In the genomic region with DNA sequence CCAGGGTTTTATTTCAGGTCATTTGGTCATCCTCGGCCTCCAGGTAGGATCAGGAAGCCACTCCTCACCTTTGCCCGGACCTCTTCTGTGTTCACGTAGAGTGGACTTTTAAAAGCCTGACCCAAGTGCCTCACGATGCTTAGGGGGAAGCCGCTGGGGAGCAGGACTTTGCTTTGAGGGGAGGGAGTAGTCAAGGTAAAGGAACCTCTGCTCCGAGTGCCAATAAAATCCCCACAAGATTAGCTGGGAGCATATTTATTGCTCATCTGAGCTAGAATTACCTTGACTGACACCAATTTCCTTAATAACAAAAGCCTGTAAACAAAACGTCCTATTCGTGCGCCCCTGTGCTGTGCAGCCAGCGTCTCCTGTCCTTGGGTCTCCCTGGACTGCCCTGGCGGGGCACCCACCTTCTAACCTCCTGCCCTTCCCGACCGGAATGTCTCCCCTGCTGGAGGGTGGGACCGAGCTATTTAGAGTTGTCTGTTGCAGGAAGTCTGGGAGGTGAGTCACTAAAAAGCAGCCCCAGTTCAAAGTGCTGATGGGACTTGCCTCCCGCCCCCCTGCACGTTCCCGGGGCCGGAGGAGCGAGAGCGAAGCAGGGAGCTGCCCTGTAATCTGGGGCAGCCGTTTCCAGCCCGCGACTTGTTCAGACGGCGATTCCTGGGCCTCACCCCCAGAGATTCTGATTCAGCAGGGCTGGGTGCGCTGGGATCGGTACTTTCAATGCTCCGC, we compare ENCODE assay signal across 1 cellular context.
TF ChIP-seq lines count a peak whose summit lies in the region.

No MANE protein-coding gene starts in this region.

TF ChIP-seq in K562, 482 proteins besides CTCF, POLR2A, EP300 and RAD21 (continued from another document and continues in another):
- TF ChIP-seq, protein P1, sequence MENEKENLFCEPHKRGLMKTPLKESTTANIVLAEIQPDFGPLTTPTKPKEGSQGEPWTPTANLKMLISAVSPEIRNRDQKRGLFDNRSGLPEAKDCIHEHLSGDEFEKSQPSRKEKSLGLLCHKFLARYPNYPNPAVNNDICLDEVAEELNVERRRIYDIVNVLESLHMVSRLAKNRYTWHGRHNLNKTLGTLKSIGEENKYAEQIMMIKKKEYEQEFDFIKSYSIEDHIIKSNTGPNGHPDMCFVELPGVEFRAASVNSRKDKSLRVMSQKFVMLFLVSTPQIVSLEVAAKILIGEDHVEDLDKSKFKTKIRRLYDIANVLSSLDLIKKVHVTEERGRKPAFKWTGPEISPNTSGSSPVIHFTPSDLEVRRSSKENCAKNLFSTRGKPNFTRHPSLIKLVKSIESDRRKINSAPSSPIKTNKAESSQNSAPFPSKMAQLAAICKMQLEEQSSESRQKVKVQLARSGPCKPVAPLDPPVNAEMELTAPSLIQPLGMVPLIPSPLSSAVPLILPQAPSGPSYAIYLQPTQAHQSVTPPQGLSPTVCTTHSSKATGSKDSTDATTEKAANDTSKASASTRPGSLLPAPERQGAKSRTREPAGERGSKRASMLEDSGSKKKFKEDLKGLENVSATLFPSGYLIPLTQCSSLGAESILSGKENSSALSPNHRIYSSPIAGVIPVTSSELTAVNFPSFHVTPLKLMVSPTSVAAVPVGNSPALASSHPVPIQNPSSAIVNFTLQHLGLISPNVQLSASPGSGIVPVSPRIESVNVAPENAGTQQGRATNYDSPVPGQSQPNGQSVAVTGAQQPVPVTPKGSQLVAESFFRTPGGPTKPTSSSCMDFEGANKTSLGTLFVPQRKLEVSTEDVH (IDR thresholded peaks at IDR 0.05; ENCODE audit: low read depth, partially characterized antibody), result no peak
- TF ChIP-seq NR3C1 (CRISPR knock-in tag; IDR thresholded peaks at IDR 0.05) (no peak), JUN (IDR thresholded peaks at IDR 0.05; ENCODE audit: borderline replicate concordance, low read depth, low read length) (peak; percentile 84; the same call in 1 of the 2 replicates), JUN (CRISPR knock-in tag; IDR thresholded peaks at IDR 0.05; ENCODE audit: borderline replicate concordance) (no peak), ZNF436 (CRISPR knock-in tag; IDR thresholded peaks at IDR 0.05) (no peak), SMAD3 (CRISPR knock-in tag; conservative IDR thresholded peaks at IDR 0.05) (no peak), ZNF695 (CRISPR knock-in tag; IDR thresholded peaks at IDR 0.05) (no peak), ZNF384 (IDR thresholded peaks at IDR 0.05; ENCODE audit: low read depth, low read length) (0 out of 2 replicates have a peak, but pooled peaks have one; percentile 5), ZNF175 (CRISPR knock-in tag; IDR thresholded peaks at IDR 0.05; ENCODE audit: low read depth) (no peak), ZBTB1 (CRISPR knock-in tag; IDR thresholded peaks at IDR 0.05; ENCODE audit: borderline replicate concordance, low read depth) (no peak), ILK (tag; IDR thresholded peaks at IDR 0.05; ENCODE audit: borderline replicate concordance, low read depth) (no peak), ESRRB (CRISPR knock-in tag; IDR thresholded peaks at IDR 0.05; ENCODE audit: borderline replicate concordance) (no peak), NUFIP1 (IDR thresholded peaks at IDR 0.05; ENCODE audit: partially characterized antibody) (no peak), PHB2 (IDR thresholded peaks at IDR 0.05; ENCODE audit: low read depth) (no peak), PTRF (tag; IDR thresholded peaks at IDR 0.05) (no peak), KAT8 (IDR thresholded peaks at IDR 0.05; ENCODE audit: low read depth) (no peak), MIER1 (IDR thresholded peaks at IDR 0.05; ENCODE audit: low read depth) (0 out of 2 replicates have a peak, but pooled peaks have one; percentile 26), MAZ (CRISPR knock-in tag; conservative IDR thresholded peaks at IDR 0.05 in 1 of 2, IDR thresholded peaks at IDR 0.05 in 1 of 2) (peak in 1 of 2 experiments; percentile 34; a peak in 2 of 4 replicates), MEF2A (IDR thresholded peaks at IDR 0.05; ENCODE audit: control insufficient read depth, low read depth, low read length) (0 out of 2 replicates have a peak, but pooled peaks have one; percentile 48), SMARCC2 (IDR thresholded peaks at IDR 0.05; ENCODE audit: low read depth) (0 out of 2 replicates have a peak, but pooled peaks have one; percentile 12), STAT5A (IDR thresholded peaks at IDR 0.05; ENCODE audit: borderline replicate concordance, low read length) (peak; percentile 10; the same call in 1 of the 2 replicates)
- TF ChIP-seq, protein P2, sequence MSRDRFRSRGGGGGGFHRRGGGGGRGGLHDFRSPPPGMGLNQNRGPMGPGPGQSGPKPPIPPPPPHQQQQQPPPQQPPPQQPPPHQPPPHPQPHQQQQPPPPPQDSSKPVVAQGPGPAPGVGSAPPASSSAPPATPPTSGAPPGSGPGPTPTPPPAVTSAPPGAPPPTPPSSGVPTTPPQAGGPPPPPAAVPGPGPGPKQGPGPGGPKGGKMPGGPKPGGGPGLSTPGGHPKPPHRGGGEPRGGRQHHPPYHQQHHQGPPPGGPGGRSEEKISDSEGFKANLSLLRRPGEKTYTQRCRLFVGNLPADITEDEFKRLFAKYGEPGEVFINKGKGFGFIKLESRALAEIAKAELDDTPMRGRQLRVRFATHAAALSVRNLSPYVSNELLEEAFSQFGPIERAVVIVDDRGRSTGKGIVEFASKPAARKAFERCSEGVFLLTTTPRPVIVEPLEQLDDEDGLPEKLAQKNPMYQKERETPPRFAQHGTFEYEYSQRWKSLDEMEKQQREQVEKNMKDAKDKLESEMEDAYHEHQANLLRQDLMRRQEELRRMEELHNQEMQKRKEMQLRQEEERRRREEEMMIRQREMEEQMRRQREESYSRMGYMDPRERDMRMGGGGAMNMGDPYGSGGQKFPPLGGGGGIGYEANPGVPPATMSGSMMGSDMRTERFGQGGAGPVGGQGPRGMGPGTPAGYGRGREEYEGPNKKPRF (IDR thresholded peaks at IDR 0.05; ENCODE audit: low read depth, low read length), result no peak
- TF ChIP-seq, protein P3, sequence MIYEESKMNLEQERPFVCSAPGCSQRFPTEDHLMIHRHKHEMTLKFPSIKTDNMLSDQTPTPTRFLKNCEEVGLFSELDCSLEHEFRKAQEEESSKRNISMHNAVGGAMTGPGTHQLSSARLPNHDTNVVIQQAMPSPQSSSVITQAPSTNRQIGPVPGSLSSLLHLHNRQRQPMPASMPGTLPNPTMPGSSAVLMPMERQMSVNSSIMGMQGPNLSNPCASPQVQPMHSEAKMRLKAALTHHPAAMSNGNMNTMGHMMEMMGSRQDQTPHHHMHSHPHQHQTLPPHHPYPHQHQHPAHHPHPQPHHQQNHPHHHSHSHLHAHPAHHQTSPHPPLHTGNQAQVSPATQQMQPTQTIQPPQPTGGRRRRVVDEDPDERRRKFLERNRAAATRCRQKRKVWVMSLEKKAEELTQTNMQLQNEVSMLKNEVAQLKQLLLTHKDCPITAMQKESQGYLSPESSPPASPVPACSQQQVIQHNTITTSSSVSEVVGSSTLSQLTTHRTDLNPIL (CRISPR knock-in tag; IDR thresholded peaks at IDR 0.05), result no peak
- TF ChIP-seq, protein P4, sequence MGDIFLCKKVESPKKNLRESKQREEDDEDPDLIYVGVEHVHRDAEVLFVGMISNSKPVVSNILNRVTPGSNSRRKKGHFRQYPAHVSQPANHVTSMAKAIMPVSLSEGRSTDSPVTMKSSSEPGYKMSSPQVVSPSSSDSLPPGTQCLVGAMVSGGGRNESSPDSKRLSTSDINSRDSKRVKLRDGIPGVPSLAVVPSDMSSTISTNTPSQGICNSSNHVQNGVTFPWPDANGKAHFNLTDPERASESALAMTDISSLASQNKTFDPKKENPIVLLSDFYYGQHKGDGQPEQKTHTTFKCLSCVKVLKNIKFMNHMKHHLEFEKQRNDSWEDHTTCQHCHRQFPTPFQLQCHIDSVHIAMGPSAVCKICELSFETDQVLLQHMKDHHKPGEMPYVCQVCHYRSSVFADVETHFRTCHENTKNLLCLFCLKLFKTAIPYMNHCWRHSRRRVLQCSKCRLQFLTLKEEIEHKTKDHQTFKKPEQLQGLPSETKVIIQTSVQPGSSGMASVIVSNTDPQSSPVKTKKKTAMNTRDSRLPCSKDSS (IDR thresholded peaks at IDR 0.05; ENCODE audit: low read depth, partially characterized antibody), result no peak
- TF ChIP-seq, protein P5, sequence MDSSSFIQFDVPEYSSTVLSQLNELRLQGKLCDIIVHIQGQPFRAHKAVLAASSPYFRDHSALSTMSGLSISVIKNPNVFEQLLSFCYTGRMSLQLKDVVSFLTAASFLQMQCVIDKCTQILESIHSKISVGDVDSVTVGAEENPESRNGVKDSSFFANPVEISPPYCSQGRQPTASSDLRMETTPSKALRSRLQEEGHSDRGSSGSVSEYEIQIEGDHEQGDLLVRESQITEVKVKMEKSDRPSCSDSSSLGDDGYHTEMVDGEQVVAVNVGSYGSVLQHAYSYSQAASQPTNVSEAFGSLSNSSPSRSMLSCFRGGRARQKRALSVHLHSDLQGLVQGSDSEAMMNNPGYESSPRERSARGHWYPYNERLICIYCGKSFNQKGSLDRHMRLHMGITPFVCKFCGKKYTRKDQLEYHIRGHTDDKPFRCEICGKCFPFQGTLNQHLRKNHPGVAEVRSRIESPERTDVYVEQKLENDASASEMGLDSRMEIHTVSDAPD (CRISPR knock-in tag; IDR thresholded peaks at IDR 0.05), result no peak
- TF ChIP-seq, protein P6, sequence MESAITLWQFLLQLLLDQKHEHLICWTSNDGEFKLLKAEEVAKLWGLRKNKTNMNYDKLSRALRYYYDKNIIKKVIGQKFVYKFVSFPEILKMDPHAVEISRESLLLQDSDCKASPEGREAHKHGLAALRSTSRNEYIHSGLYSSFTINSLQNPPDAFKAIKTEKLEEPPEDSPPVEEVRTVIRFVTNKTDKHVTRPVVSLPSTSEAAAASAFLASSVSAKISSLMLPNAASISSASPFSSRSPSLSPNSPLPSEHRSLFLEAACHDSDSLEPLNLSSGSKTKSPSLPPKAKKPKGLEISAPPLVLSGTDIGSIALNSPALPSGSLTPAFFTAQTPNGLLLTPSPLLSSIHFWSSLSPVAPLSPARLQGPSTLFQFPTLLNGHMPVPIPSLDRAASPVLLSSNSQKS (CRISPR knock-in tag; IDR thresholded peaks at IDR 0.05), result no peak
- TF ChIP-seq, protein P7, sequence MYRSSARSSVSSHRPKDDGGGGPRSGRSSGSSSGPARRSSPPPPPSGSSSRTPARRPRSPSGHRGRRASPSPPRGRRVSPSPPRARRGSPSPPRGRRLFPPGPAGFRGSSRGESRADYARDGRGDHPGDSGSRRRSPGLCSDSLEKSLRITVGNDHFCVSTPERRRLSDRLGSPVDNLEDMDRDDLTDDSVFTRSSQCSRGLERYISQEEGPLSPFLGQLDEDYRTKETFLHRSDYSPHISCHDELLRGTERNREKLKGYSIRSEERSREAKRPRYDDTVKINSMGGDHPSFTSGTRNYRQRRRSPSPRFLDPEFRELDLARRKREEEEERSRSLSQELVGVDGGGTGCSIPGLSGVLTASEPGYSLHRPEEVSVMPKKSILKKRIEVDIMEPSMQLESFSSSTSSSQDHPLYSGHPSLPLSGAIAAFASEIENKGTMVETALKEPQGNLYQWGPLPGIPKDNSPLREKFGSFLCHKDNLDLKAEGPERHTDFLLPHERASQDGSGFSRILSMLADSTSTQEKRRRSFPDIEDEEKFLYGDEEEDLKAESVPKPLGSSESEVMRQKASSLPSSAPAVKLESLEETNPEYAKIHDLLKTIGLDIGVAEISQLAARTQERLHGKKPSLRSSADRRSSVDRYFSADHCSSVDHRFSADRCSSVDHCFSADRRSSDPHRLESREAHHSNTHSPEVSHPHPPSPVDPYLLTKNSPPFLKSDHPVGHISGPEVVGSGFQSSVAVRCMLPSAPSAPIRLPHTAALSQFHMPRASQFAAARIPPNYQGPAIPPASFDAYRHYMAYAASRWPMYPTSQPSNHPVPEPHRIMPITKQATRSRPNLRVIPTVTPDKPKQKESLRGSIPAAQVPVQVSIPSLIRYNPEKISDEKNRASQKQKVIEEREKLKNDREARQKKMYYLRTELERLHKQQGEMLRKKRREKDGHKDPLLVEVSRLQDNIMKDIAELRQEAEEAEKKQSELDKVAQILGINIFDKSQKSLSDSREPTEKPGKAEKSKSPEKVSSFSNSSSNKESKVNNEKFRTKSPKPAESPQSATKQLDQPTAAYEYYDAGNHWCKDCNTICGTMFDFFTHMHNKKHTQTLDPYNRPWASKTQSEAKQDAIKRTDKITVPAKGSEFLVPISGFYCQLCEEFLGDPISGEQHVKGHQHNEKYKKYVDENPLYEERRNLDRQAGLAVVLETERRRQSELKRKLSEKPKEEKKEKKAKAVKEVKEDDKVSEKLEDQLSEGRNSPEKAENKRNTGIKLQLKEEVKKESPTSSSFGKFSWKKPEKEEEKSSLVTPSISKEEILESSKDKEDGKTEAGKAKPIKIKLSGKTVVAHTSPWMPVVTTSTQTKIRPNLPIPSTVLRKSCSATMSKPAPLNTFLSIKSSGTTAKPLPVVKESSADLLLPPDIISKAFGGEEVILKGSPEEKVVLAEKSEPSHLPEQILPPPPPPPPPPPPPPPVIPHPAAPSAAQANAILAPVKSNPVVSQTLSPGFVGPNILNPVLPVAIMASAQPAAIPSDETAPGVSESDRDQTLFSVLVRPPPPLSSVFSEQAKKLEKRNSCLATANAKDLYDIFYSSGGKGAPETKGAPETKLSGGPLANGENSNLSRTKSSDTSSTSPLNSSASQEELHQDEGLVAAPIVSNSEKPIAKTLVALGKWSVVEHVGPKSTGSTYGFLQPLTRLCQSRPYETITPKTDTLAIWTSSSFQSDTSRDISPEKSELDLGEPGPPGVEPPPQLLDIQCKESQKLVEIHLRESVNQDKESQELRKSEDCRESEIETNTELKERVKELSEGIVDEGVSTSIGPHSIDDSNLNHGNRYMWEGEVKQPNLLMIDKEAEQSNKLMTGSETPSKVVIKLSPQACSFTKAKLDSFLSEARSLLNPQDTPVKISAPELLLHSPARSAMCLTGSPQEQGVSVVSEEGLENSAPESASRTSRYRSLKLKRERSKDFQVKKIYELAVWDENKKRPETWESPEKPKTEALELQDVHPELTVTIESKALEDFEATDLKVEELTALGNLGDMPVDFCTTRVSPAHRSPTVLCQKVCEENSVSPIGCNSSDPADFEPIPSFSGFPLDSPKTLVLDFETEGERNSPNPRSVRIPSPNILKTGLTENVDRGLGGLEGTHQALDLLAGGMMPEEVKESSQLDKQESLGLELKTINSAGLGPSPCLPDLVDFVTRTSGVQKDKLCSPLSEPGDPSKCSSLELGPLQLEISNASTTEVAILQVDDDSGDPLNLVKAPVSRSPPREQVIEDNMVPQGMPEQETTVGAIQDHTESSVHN (IDR thresholded peaks at IDR 0.05; ENCODE audit: borderline replicate concordance in 1 of 2, low read depth in 1 of 2), result peak in 1 of 2 experiments; percentile 32; a peak in 1 of 4 replicates
- TF ChIP-seq, protein P8, sequence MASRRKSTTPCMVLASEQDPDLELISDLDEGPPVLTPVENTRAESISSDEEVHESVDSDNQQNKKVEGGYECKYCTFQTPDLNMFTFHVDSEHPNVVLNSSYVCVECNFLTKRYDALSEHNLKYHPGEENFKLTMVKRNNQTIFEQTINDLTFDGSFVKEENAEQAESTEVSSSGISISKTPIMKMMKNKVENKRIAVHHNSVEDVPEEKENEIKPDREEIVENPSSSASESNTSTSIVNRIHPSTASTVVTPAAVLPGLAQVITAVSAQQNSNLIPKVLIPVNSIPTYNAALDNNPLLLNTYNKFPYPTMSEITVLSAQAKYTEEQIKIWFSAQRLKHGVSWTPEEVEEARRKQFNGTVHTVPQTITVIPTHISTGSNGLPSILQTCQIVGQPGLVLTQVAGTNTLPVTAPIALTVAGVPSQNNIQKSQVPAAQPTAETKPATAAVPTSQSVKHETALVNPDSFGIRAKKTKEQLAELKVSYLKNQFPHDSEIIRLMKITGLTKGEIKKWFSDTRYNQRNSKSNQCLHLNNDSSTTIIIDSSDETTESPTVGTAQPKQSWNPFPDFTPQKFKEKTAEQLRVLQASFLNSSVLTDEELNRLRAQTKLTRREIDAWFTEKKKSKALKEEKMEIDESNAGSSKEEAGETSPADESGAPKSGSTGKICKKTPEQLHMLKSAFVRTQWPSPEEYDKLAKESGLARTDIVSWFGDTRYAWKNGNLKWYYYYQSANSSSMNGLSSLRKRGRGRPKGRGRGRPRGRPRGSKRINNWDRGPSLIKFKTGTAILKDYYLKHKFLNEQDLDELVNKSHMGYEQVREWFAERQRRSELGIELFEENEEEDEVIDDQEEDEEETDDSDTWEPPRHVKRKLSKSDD (conservative IDR thresholded peaks at IDR 0.05; ENCODE audit: low read length), result no peak
